Comparison of ENCODE assay signal across 8 cellular contexts in the genomic region with DNA sequence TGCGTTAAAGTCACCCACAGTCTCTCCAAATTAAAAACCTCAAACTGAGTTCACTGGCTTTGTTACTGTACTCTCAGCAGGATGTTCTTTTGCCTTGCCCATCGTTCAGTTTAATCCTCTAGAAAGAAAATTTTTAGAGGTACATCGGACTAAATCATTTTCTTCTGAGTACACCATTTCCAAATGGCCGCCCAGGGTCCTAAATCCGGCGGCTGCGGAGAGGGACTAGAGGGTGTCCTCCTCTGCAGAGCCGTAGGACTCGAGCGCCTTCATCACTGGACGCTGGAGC. TPM values are rescaled to one million over a fixed set of nuclear protein-coding genes. Genes with fewer than 3 reads are reported as not detected.
DNase-seq lines count a peak whose midpoint lies in the region; ATAC-seq and TF ChIP-seq lines count a peak whose summit lies in the region.

No MANE protein-coding gene starts in this region.

- no peaks in the 10 kb centered on the region for H3K36me3 ChIP-seq in iPS-20b (ENCODE audit: insufficient read depth, low read depth, low read length)
- H3K36me3 ChIP-seq in tibial artery = no peaks in the 10 kb centered on the region

- TF ChIP-seq CTCF in tibial artery (IDR thresholded peaks at IDR 0.05) = no peak

- ATAC-seq in activated T-cell treated with anti-CD3 and anti-CD28 coated beads, Interleukin-2, amount 50 U/mL, for 72 hours (replicated peaks in 1 of 2) = no peak
- ATAC-seq in GM21619 (IDR thresholded peaks at IDR 0.05; ENCODE audit: unreplicated experiment) = no peak

- no peaks in the 10 kb centered on the region for H3K9me3 ChIP-seq in iPS-20b (ENCODE audit: insufficient read depth, low read depth, low read length)
- no peaks in the 10 kb centered on the region for H3K9me3 ChIP-seq in tibial artery

- H3K4me1 Mint-ChIP-seq in activated T-cell treated with anti-CD3 and anti-CD28 coated beads, Interleukin-2, amount 50 U/mL, for 72 hours (ENCODE audit: low read depth) = no peaks in the 10 kb centered on the region
- H3K4me1 Mint-ChIP-seq in activated T-helper 2 cell treated with anti-CD3 and anti-CD28 coated beads, Interferon-gamma antibody, Interleukin-2, Interleukin-4, amounts not matched to agents 10 μg/mL and 5 μg/mL and 100 μg/mL, durations not matched to agents 14 hours and 24 hours and 36 hours (ENCODE audit: low read depth) = no peaks in the 10 kb centered on the region

- H3K27me3 Mint-ChIP-seq in activated T-cell treated with anti-CD3 and anti-CD28 coated beads, Interleukin-2, amount 50 U/mL, for 72 hours (ENCODE audit: low read depth) = peaks cover 30% of the 10 kb centered on the region
- H3K27me3 Mint-ChIP-seq in activated T-helper 2 cell treated with anti-CD3 and anti-CD28 coated beads, Interferon-gamma antibody, Interleukin-2, Interleukin-4, amounts not matched to agents 10 μg/mL and 5 μg/mL and 100 μg/mL, durations not matched to agents 14 hours and 24 hours and 36 hours (ENCODE audit: low read depth) = peaks cover 35% of the 10 kb centered on the region

- H3K4me1 ChIP-seq in iPS-20b (ENCODE audit: insufficient read depth, low read length) = peaks cover 15% of the 10 kb centered on the region; the same call in 1 of the 2 replicates
- H3K4me1 ChIP-seq in tibial artery = peaks cover 0 to 4% (median 4%) of the 10 kb centered on the region in 4 donors

- no peak for DNase-seq in activated T-cell treated with anti-CD3 and anti-CD28 coated beads, Interleukin-2, amount 50 U/mL, for 72 hours
- no peak for DNase-seq in activated T-cell treated with anti-CD3 and anti-CD28 coated beads, Interleukin-2, amount 50 U/mL, for 48 hours
- DNase-seq in activated T-helper 2 cell treated with anti-CD3 and anti-CD28 coated beads, Interferon-gamma antibody, Interleukin-2, Interleukin-4, amounts not matched to agents 10 μg/mL and 5 μg/mL and 100 μg/mL, durations not matched to agents 14 hours and 24 hours and 36 hours (ENCODE audit: low spot score) = no peak
- DNase-seq in tibial artery = no peak
- DNase-seq in inferior parietal cortex (ENCODE audit: extremely low spot score) = no peak
- DNase-seq in NCI-H128 (lab: John Stamatoyannopoulos, UW; ENCODE audit: unreplicated experiment) = no peak

- peaks cover 2 to 5% of the 10 kb centered on the region in 2 donors for H3K36me3 Mint-ChIP-seq in activated T-cell treated with anti-CD3 and anti-CD28 coated beads, Interleukin-2, amount 50 U/mL, for 72 hours (ENCODE audit: insufficient read depth in 2 of 2)
- no peaks in the 10 kb centered on the region for H3K36me3 Mint-ChIP-seq in activated T-helper 2 cell treated with anti-CD3 and anti-CD28 coated beads, Interferon-gamma antibody, Interleukin-2, Interleukin-4, amounts not matched to agents 10 μg/mL and 5 μg/mL and 100 μg/mL, durations not matched to agents 14 hours and 24 hours and 36 hours (ENCODE audit: low read depth)

- H3K9ac ChIP-seq in iPS-20b (ENCODE audit: low read depth, low read length) = peak overlapping the region; percentile 80; the same call in 1 of the 2 replicates

- H3K4me3 ChIP-seq in iPS-20b (ENCODE audit: low read length) (peak overlapping the region; percentile 94), tibial artery (peak overlapping the region; percentile 62 to 87)

- no peak overlapping the region for H3K27ac Mint-ChIP-seq in activated T-cell treated with anti-CD3 and anti-CD28 coated beads, Interleukin-2, amount 50 U/mL, for 72 hours
- H3K27ac Mint-ChIP-seq in activated T-helper 2 cell treated with anti-CD3 and anti-CD28 coated beads, Interferon-gamma antibody, Interleukin-2, Interleukin-4, amounts not matched to agents 10 μg/mL and 5 μg/mL and 100 μg/mL, durations not matched to agents 14 hours and 24 hours and 36 hours = no peak overlapping the region

- peaks cover 12% of the 10 kb centered on the region for H3K27me3 ChIP-seq in iPS-20b (ENCODE audit: insufficient read depth, low read length)
- H3K27me3 ChIP-seq in tibial artery = no peaks in the 10 kb centered on the region

- peaks cover 2% of the 10 kb centered on the region in 2 donors for H3K9me3 Mint-ChIP-seq in activated T-cell treated with anti-CD3 and anti-CD28 coated beads, Interleukin-2, amount 50 U/mL, for 72 hours
- no peaks in the 10 kb centered on the region for H3K9me3 Mint-ChIP-seq in activated T-helper 2 cell treated with anti-CD3 and anti-CD28 coated beads, Interferon-gamma antibody, Interleukin-2, Interleukin-4, amounts not matched to agents 10 μg/mL and 5 μg/mL and 100 μg/mL, durations not matched to agents 14 hours and 24 hours and 36 hours

- peak overlapping the region; percentile 32 to 54 for H3K4me3 Mint-ChIP-seq in activated T-cell treated with anti-CD3 and anti-CD28 coated beads, Interleukin-2, amount 50 U/mL, for 72 hours
- H3K4me3 Mint-ChIP-seq in activated T-helper 2 cell treated with anti-CD3 and anti-CD28 coated beads, Interferon-gamma antibody, Interleukin-2, Interleukin-4, amounts not matched to agents 10 μg/mL and 5 μg/mL and 100 μg/mL, durations not matched to agents 14 hours and 24 hours and 36 hours (ENCODE audit: low read depth) = peak overlapping the region; percentile 51

- H3K27ac ChIP-seq in iPS-20b (ENCODE audit: low read length) (peak overlapping the region; percentile 76), tibial artery (peak overlapping the region; percentile 60 to 67)

- intact Hi-C loops in activated T-helper 2 cell treated with anti-CD3 and anti-CD28 coated beads, Interferon-gamma antibody, Interleukin-2, Interleukin-4, amounts not matched to agents 10 μg/mL and 5 μg/mL and 100 μg/mL, durations not matched to agents 14 hours and 24 hours and 36 hours (cut with micrococcal nuclease) = loop anchor here (5.0 kb wide), 1 partner anchor 224 kb away; no protein-coding TSS in a partner anchor
- intact Hi-C loops in tibial artery (cut with DNase I; ENCODE audit: low total_unique reads) = no loop called here

RNA-seq across cellular contexts. Expression of gene LIN7A, which starts 1.4 kb away (rescaled TPM):
- total RNA-seq in activated T-cell treated with anti-CD3 and anti-CD28 coated beads, Interleukin-2, amount 50 U/mL, for 72 hours = not detected
- 0.48 and 0.68 TPM in 2 replicates for total RNA-seq in activated T-helper 2 cell treated with anti-CD3 and anti-CD28 coated beads, Interferon-gamma antibody, Interleukin-2, Interleukin-4, amounts not matched to agents 10 μg/mL and 5 μg/mL and 100 μg/mL, durations not matched to agents 14 hours and 24 hours and 36 hours
